In the genomic region with DNA sequence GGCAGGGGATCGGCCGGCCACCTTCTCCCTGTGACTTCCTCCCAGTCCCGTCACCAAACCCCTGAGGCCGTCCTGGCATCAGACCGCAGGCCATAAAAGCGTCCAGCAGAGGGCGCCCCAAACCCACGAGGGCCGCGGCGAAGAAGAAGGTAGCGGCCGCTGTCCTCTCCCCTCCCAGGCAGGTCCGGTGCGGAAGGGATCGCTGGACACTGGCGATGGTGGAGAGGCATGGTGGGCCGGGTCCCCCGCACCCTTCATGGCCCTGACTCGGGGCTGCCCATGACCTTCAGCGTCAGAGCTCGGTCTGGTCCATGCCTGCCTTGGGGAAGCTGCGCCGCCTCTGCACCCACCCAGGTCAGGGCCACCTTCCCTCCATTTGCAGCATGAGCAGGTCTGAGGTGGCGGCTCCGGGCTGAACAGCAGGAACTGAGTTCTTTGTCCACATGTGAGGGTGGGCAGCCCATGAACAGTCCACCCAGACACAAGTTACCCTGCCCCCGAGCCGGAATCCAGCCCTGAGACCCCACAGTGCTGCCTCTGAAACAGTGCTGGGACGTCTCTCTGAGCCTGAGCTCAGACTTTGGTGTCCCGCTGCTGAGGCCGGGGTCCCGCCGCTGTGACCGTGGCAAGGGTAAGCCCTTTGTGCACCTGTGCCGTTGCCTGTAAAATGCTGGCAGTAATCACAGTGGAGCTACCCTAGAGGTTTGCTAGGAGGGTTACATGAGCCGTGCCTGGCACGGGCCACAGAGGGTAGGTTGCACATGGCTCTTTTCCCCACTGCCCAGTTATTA, we compare ENCODE assay signal across 8 cellular contexts. TPM values are rescaled to one million over a fixed set of nuclear protein-coding genes. Genes with fewer than 3 reads are reported as not detected.
DNase-seq lines count a peak whose midpoint lies in the region; ATAC-seq, FAIRE-seq and TF ChIP-seq lines count a peak whose summit lies in the region.

No MANE protein-coding gene starts in this region.

- H3K4me3 ChIP-seq in MM.1S (ENCODE audit: low read length) (no peak overlapping the region; the same call in 1 of the 2 replicates), SK-N-SH (ENCODE audit: low read depth in 2 of 2, low read length in 1 of 2) (peak overlapping the region; percentile 24 to 38; a peak in 3 of 4 replicates), pancreas (peak overlapping the region in 1 of 4 donors; percentile 26), thyroid gland (replicated peaks in 1 of 3) (no peak overlapping the region)

- H3K9ac ChIP-seq in MM.1S (ENCODE audit: low read length) (no peak overlapping the region), SK-N-SH (no peak overlapping the region)

- H3K79me2 ChIP-seq in MM.1S (ENCODE audit: low read length) (no peaks in the 10 kb centered on the region), SK-N-SH (ENCODE audit: insufficient read depth) (no peaks in the 10 kb centered on the region)

- no peaks in the 10 kb centered on the region for H3K9me2 ChIP-seq in MM.1S (replicated peaks; ENCODE audit: insufficient read depth, low read length)
- no peaks in the 10 kb centered on the region for H3K9me2 ChIP-seq in SK-N-SH

- POLR2A ChIA-PET in SK-N-SH (lab: Yijun Ruan, JAX): interaction anchor here (0.6 kb wide), 1 partner anchor 214 kb away, joined by 6 read pairs; no protein-coding TSS in a partner anchor

- WGBS in SK-N-SH (ENCODE audit: low lambda C conversion rate): 40% methylated on average over 10 of the region's 37 CpGs
- WGBS in pancreas, 2 donors: 14 to 18% methylated on average over 37 of the region's 37 CpGs
- WGBS in thyroid gland, 2 donors: 22 to 27% methylated on average over 25 to 29 of the region's 37 CpGs

- no peaks in the 10 kb centered on the region for H3K4me1 ChIP-seq in MM.1S (ENCODE audit: low read length)
- peaks cover 0 to 2% of the 10 kb centered on the region in 2 experiments; a peak in 1 of 4 replicates for H3K4me1 ChIP-seq in SK-N-SH (ENCODE audit: control insufficient read depth in 1 of 2, insufficient read depth in 2 of 2, low read depth in 1 of 2, low read length in 1 of 2)
- H3K4me1 ChIP-seq in pancreas: peaks cover 0 to 3% (median 0%) of the 10 kb centered on the region in 3 donors
- H3K4me1 ChIP-seq in thyroid gland: peaks cover 4 to 7% of the 10 kb centered on the region in 2 donors

- peaks cover 5% of the 10 kb centered on the region for H3K9me3 Mint-ChIP-seq in activated naive CD4-positive, alpha-beta T cell treated with anti-CD3 and anti-CD28 coated beads for 36 hours

- no peaks in the 10 kb centered on the region for H3K9me3 ChIP-seq in MM.1S (replicated peaks; ENCODE audit: insufficient read depth, low read length)
- no peaks in the 10 kb centered on the region; the same call in 1 of the 2 replicates for H3K9me3 ChIP-seq in SK-N-SH
- H3K9me3 ChIP-seq in pancreas: no peaks in the 10 kb centered on the region
- H3K9me3 ChIP-seq in thyroid gland: no peaks in the 10 kb centered on the region

- peak overlapping the region; percentile 68 for H3K4me2 ChIP-seq in MM.1S (ENCODE audit: low read depth, low read length)
- peak overlapping the region; percentile 75 for H3K4me2 ChIP-seq in SK-N-SH

- TF ChIP-seq POLR2A in thyroid gland (IDR thresholded peaks at IDR 0.05): no peak

- no peaks in the 10 kb centered on the region for H3K27me3 Mint-ChIP-seq in activated naive CD4-positive, alpha-beta T cell treated with anti-CD3 and anti-CD28 coated beads for 36 hours (ENCODE audit: low read depth)

- CTCF ChIA-PET in SK-N-SH (lab: Yijun Ruan, JAX): interaction anchor here (0.6 to 4.9 kb wide), 50 partner anchors 9 to 470 kb away, joined by 3 to 35 read pairs (median 4); no protein-coding TSS in a partner anchor
- CTCF ChIA-PET in activated naive CD4-positive, alpha-beta T cell treated with anti-CD3 and anti-CD28 coated beads for 36 hours (lab: Charles Lee): interaction anchor here (0.6 to 4.3 kb wide), 25 partner anchors 9 to 406 kb away, joined by 3 to 36 read pairs (median 4); no protein-coding TSS in a partner anchor

- H3K27ac ChIP-seq in MM.1S (ENCODE audit: low read length): no peak overlapping the region
- H3K27ac ChIP-seq in SK-N-SH (ENCODE audit: low read depth in 2 of 2, low read length in 1 of 2): no peak overlapping the region
- H3K27ac ChIP-seq in pancreas: no peak overlapping the region
- H3K27ac ChIP-seq in thyroid gland: no peak overlapping the region

- intact Hi-C loops in activated naive CD4-positive, alpha-beta T cell treated with anti-CD3 and anti-CD28 coated beads for 36 hours (cut with micrococcal nuclease): loop anchor here (1.0 to 10.0 kb wide), 7 partner anchors 37 to 471 kb away; no protein-coding TSS in a partner anchor
- intact Hi-C loops in head of caudate nucleus (cut with DNase I) (loop anchor here (2.0 to 5.0 kb wide), 2 partner anchors 319 to 334 kb away; no protein-coding TSS in a partner anchor), pancreas (cut with DNase I) (loop anchor here in 2 of 3 donors (5.0 kb wide), 2 partner anchors 319 to 329 kb away; no protein-coding TSS in a partner anchor), thyroid gland (cut with DNase I) (loop anchor here (5.0 kb wide), 1 partner anchor 319 kb away; no protein-coding TSS in a partner anchor)

- H3F3A ChIP-seq in MM.1S (ENCODE audit: insufficient read depth, low read length) (no peaks in the 10 kb centered on the region), SK-N-SH (replicated peaks; ENCODE audit: insufficient read depth) (peaks cover 16% of the 10 kb centered on the region)

- no peak for TF ChIP-seq EP300 in SK-N-SH (IDR thresholded peaks at IDR 0.05; ENCODE audit: borderline replicate concordance in 1 of 2, low read depth in 1 of 2, low read length in 1 of 2)

- TF ChIP-seq CTCF in MM.1S (IDR thresholded peaks at IDR 0.05; ENCODE audit: low read length) (peak; percentile 67), SK-N-SH (IDR thresholded peaks at IDR 0.05) (peak; percentile 88), pancreas (IDR thresholded peaks at IDR 0.05) (peak; percentile 92 to 97 (median 96)), thyroid gland (IDR thresholded peaks at IDR 0.05) (peak; percentile 87 to 98 (median 94))

- H3K36me3 ChIP-seq in MM.1S (replicated peaks; ENCODE audit: insufficient read depth, low read length): no peaks in the 10 kb centered on the region
- no peaks in the 10 kb centered on the region for H3K36me3 ChIP-seq in SK-N-SH (replicated peaks in 1 of 2; ENCODE audit: control insufficient read depth in 1 of 2, insufficient read depth in 2 of 2, low read length in 1 of 2)
- H3K36me3 ChIP-seq in pancreas: no peaks in the 10 kb centered on the region
- H3K36me3 ChIP-seq in thyroid gland: no peaks in the 10 kb centered on the region

- peak; percentile 79 for DNase-seq in DMS153 (lab: John Stamatoyannopoulos, UW)
- DNase-seq in H4 (ENCODE audit: low spot score): peak; percentile 77
- peak; percentile 57 for DNase-seq in MM.1S
- DNase-seq in SK-N-SH: peak; percentile 91
- DNase-seq in activated naive CD4-positive, alpha-beta T cell treated with anti-CD3 and anti-CD28 coated beads for 36 hours: peak; percentile 89
- peak; percentile 68 to 94 (median 84) for DNase-seq in head of caudate nucleus
- DNase-seq in pancreas: peak; percentile 67 to 98 (median 87)
- peak; percentile 82 to 86 for DNase-seq in thyroid gland

- H3K27me3 ChIP-seq in MM.1S (replicated peaks; ENCODE audit: insufficient read depth, low read length) (no peaks in the 10 kb centered on the region), SK-N-SH (ENCODE audit: insufficient read depth) (no peaks in the 10 kb centered on the region), pancreas (no peaks in the 10 kb centered on the region), thyroid gland (no peaks in the 10 kb centered on the region)

- H3K4me1 Mint-ChIP-seq in activated naive CD4-positive, alpha-beta T cell treated with anti-CD3 and anti-CD28 coated beads for 36 hours (ENCODE audit: low read depth): no peaks in the 10 kb centered on the region

- no peaks in the 10 kb centered on the region for H3K36me3 Mint-ChIP-seq in activated naive CD4-positive, alpha-beta T cell treated with anti-CD3 and anti-CD28 coated beads for 36 hours (ENCODE audit: low read depth)

- ATAC-seq in pancreas: peak; percentile 94 to 97 (median 96)

- no peaks in the 10 kb centered on the region for H4K20me1 ChIP-seq in MM.1S (ENCODE audit: insufficient read depth, low read length)
- no peaks in the 10 kb centered on the region for H4K20me1 ChIP-seq in SK-N-SH (ENCODE audit: insufficient read depth)

- H2AFZ ChIP-seq in MM.1S (ENCODE audit: low read length) (peak overlapping the region; percentile 53; the same call in 1 of the 2 replicates), SK-N-SH (ENCODE audit: low read depth) (peak overlapping the region; percentile 61; the same call in 1 of the 2 replicates)

- TF ChIP-seq RAD21 in SK-N-SH (IDR thresholded peaks at IDR 0.05; ENCODE audit: low read length): peak; percentile 97

- FAIRE-seq in pancreas (lab: Jason Lieb, UNC): no peak

- H3K4me3 Mint-ChIP-seq in activated naive CD4-positive, alpha-beta T cell treated with anti-CD3 and anti-CD28 coated beads for 36 hours: no peak overlapping the region

- no peak overlapping the region for H3K27ac Mint-ChIP-seq in activated naive CD4-positive, alpha-beta T cell treated with anti-CD3 and anti-CD28 coated beads for 36 hours

RNA-seq across cellular contexts. Expression of gene CMIP, which starts 40.8 kb away (rescaled TPM):
- total RNA-seq in H4 (2014; rRNA removed; shearing (Covaris generic)): 1.9 and 4.1 TPM in 2 replicates
- 2.4 and 5.4 TPM in 2 replicates for polyA plus RNA-seq in SK-N-SH (2012; rRNA removed)
- polyA plus RNA-seq in SK-N-SH (2012; cell fraction: cytosol; rRNA removed): 3.9 and 6.2 TPM in 2 replicates
- 9.8 and 13.9 TPM in 2 replicates for polyA plus RNA-seq in SK-N-SH (2012; cell fraction: nucleus; rRNA removed)
- 10 to 100 TPM; 28.6 to 28.8 TPM for total RNA-seq in activated naive CD4-positive, alpha-beta T cell treated with anti-CD3 and anti-CD28 coated beads for 36 hours
- total RNA-seq in pancreas: 10 to 100 TPM; 17.7 to 37.0 (median 23.1) TPM
- 10 to 100 TPM in 1 of 2 donors, 1 to 10 TPM in 1; 9.7 to 20.2 TPM for polyA plus RNA-seq in pancreas
- total RNA-seq in thyroid gland: 10 to 100 TPM; 15.5 to 65.9 (median 20.2) TPM

Comparison
In these comparisons a context has a peak if more than half of its experiments do, and no peak if none do; other contexts are left out.
1. H3K4me3 ChIP-seq: peak in SK-N-SH (2 of 2); none in MM.1S (single experiment) and thyroid gland (0 of 3).
2. Peak in every context shown above with its lines, with median percentiles within 50 percentile points of each other: DNase-seq and CTCF ChIP-seq.